ENCODE assay signal across 14 cellular contexts in the genomic region with DNA sequence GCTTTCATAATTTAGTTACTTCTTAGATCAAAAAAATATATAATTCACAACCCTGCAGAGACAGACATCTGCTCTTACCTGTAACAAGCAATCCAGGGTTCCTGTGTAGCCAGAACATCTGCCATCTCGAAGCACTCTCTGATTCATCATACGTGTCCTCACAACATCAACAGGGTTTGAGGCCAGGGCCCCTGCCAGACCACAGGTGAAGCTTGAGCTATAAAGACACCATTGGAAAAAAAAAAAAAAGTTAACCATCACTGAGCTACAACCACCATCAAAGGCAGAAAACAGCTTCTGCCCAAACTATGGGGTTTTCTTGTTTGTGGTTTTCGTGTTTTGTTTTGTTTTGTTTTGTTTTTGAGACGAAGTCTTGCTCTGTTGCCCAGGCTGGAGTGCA. TPM values are rescaled to one million over a fixed set of nuclear protein-coding genes. Genes with fewer than 3 reads are reported as not detected.
DNase-seq lines count a peak whose midpoint lies in the region; ATAC-seq lines count a peak whose summit lies in the region.
"Had no signal": no experiment of that assay in that cellular context is flagged by ENCODE, and none has a peak within 500 bp of the region (broad histone marks: within the 10 kb centered on the region; RNA-seq: fewer than 3 reads in every experiment).

No MANE protein-coding gene starts in this region.

- POLR2A ChIA-PET in activated naive CD8-positive, alpha-beta T cell treated with anti-CD3 and anti-CD28 coated beads, Interleukin-2, amount 10 ng/mL, durations not matched to agents 7 days and 5 days (lab: Charles Lee): interaction anchor here (1.2 to 2.0 kb wide), 5 partner anchors 15 to 65 kb away, joined by 3 to 9 read pairs (median 4); partner anchors contain the start of genes SLC25A30 and TPT1

- peaks cover 42% of the 10 kb centered on the region for H3K36me3 Mint-ChIP-seq in activated naive CD8-positive, alpha-beta T cell treated with anti-CD3 and anti-CD28 coated beads, Interleukin-2, amount 10 ng/mL, durations not matched to agents 7 days and 5 days
- H3K36me3 Mint-ChIP-seq in stimulated activated naive CD8-positive, alpha-beta T cell treated with anti-CD3 and anti-CD28 coated beads, Interleukin-15, Interleukin-2, amounts not matched to agents 100 ng/mL and 50 ng/mL, for 24 hours (ENCODE audit: low read depth): peaks cover 64% of the 10 kb centered on the region

- DNase-seq in stimulated activated CD4-positive, alpha-beta T cell treated with anti-CD3 and anti-CD28 coated beads, Interleukin-15, amount 100 ng/mL, for 24 hours: peak; percentile 22
- no peak for DNase-seq in stimulated activated CD4-positive, alpha-beta T cell treated with anti-CD3 and anti-CD28 coated beads, Interleukin-4, amount 100 ng/mL, for 1 hour
- DNase-seq in activated CD4-positive, alpha-beta T cell treated with anti-CD3 and anti-CD28 coated beads, Interleukin-2, amount 50 U/mL, for 48 hours: peak; percentile 13 to 23
- no peak for DNase-seq in activated naive CD8-positive, alpha-beta T cell treated with anti-CD3 and anti-CD28 coated beads, Interleukin-2, amount 10 ng/mL, durations not matched to agents 7 days and 5 days
- DNase-seq in OCI-M1 (lab: John Stamatoyannopoulos, UW) (no peak), left colon (no peak)
- DNase-seq: amniotic stem cell, glutamatergic neuron, islet precursor cell, midbrain, NCI-H1436 treated with DMSO at 0.1 percent for 48 hours, ovary had no signal

- H3K27me3 Mint-ChIP-seq in activated naive CD8-positive, alpha-beta T cell treated with anti-CD3 and anti-CD28 coated beads, Interleukin-2, amount 10 ng/mL, durations not matched to agents 7 days and 5 days: no peaks in the 10 kb centered on the region
- H3K27me3 Mint-ChIP-seq in stimulated activated naive CD8-positive, alpha-beta T cell treated with anti-CD3 and anti-CD28 coated beads, Interleukin-15, Interleukin-2, amounts not matched to agents 100 ng/mL and 50 ng/mL, for 24 hours: no peaks in the 10 kb centered on the region

- intact Hi-C loops in left colon (cut with DNase I, micrococcal nuclease): no loop called here

- H3K4me3 Mint-ChIP-seq in activated naive CD8-positive, alpha-beta T cell treated with anti-CD3 and anti-CD28 coated beads, Interleukin-2, amount 10 ng/mL, durations not matched to agents 7 days and 5 days: peak overlapping the region; percentile 11
- no peak overlapping the region for H3K4me3 Mint-ChIP-seq in stimulated activated naive CD8-positive, alpha-beta T cell treated with anti-CD3 and anti-CD28 coated beads, Interleukin-15, Interleukin-2, amounts not matched to agents 100 ng/mL and 50 ng/mL, for 24 hours

- H3K4me1 Mint-ChIP-seq in activated naive CD8-positive, alpha-beta T cell treated with anti-CD3 and anti-CD28 coated beads, Interleukin-2, amount 10 ng/mL, durations not matched to agents 7 days and 5 days: peaks cover 50% of the 10 kb centered on the region
- peaks cover 61% of the 10 kb centered on the region for H3K4me1 Mint-ChIP-seq in stimulated activated naive CD8-positive, alpha-beta T cell treated with anti-CD3 and anti-CD28 coated beads, Interleukin-15, Interleukin-2, amounts not matched to agents 100 ng/mL and 50 ng/mL, for 24 hours (ENCODE audit: low read depth)

- peak; percentile 63 for ATAC-seq in activated naive CD8-positive, alpha-beta T cell treated with anti-CD3 and anti-CD28 coated beads, Interleukin-2, amount 10 ng/mL, durations not matched to agents 7 days and 5 days (ENCODE audit: low read depth)
- ATAC-seq in left colon (no peak), HG02840 (IDR thresholded peaks at IDR 0.05; ENCODE audit: low FRiP score, unreplicated experiment) (no peak)

- H3K27ac Mint-ChIP-seq in activated naive CD8-positive, alpha-beta T cell treated with anti-CD3 and anti-CD28 coated beads, Interleukin-2, amount 10 ng/mL, durations not matched to agents 7 days and 5 days: peak overlapping the region; percentile 69
- H3K27ac Mint-ChIP-seq in stimulated activated naive CD8-positive, alpha-beta T cell treated with anti-CD3 and anti-CD28 coated beads, Interleukin-15, Interleukin-2, amounts not matched to agents 100 ng/mL and 50 ng/mL, for 24 hours: peak overlapping the region; percentile 45

- no peaks in the 10 kb centered on the region for H3K9me3 Mint-ChIP-seq in activated naive CD8-positive, alpha-beta T cell treated with anti-CD3 and anti-CD28 coated beads, Interleukin-2, amount 10 ng/mL, durations not matched to agents 7 days and 5 days
- no peaks in the 10 kb centered on the region for H3K9me3 Mint-ChIP-seq in stimulated activated naive CD8-positive, alpha-beta T cell treated with anti-CD3 and anti-CD28 coated beads, Interleukin-15, Interleukin-2, amounts not matched to agents 100 ng/mL and 50 ng/mL, for 24 hours

RNA-seq across cellular contexts. Expression of gene SLC25A30, which starts 19.3 kb away (rescaled TPM):
- total RNA-seq in activated naive CD8-positive, alpha-beta T cell treated with anti-CD3 and anti-CD28 coated beads, Interleukin-2, amount 10 ng/mL, durations not matched to agents 7 days and 5 days: 10 to 100 TPM; 18.6 to 19.6 TPM
- 10 to 100 TPM; 11.8 to 13.5 TPM for total RNA-seq in left colon

RNA-seq across cellular contexts. Expression of gene TPT1, which starts 57.9 kb away (rescaled TPM):
- 1,000 to 10,000 TPM; 5,393 to 5,681 TPM for total RNA-seq in activated naive CD8-positive, alpha-beta T cell treated with anti-CD3 and anti-CD28 coated beads, Interleukin-2, amount 10 ng/mL, durations not matched to agents 7 days and 5 days
- total RNA-seq in left colon: 1,000 to 10,000 TPM; 3,363 to 4,788 TPM

Comparison
In these comparisons a context has a peak if more than half of its experiments do, and no peak if none do; other contexts are left out.
1. DNase-seq: peak in stimulated activated CD4-positive, alpha-beta T cell treated with anti-CD3 and anti-CD28 coated beads, Interleukin-15, amount 100 ng/mL, for 24 hours (single experiment) and activated CD4-positive, alpha-beta T cell treated with anti-CD3 and anti-CD28 coated beads, Interleukin-2, amount 50 U/mL, for 48 hours (2 of 2); none in stimulated activated CD4-positive, alpha-beta T cell treated with anti-CD3 and anti-CD28 coated beads, Interleukin-4, amount 100 ng/mL, for 1 hour (single experiment), activated naive CD8-positive, alpha-beta T cell treated with anti-CD3 and anti-CD28 coated beads, Interleukin-2, amount 10 ng/mL, durations not matched to agents 7 days and 5 days (single experiment), OCI-M1 (single experiment) and left colon (0 of 2).